Comparison of ENCODE assay signal across 12 cellular contexts in genomic region chr3:3201584-3201983, GRCh38. TPM values are rescaled to one million over a fixed set of nuclear protein-coding genes. Genes with fewer than 3 reads are reported as not detected.
A peak's percentile ranks its signal among the peaks of the same experiment; 100 is the strongest.
DNase-seq lines count a peak whose midpoint lies in the region; ATAC-seq lines count a peak whose summit lies in the region.
"Had no signal": no experiment of that assay in that cellular context is flagged by ENCODE, and none has a peak within 500 bp of the region (broad histone marks: within the 10 kb centered on the region; RNA-seq: fewer than 3 reads in every experiment).

No MANE protein-coding gene starts in this region.

- no peaks in the 10 kb centered on the region for H3K9me3 Mint-ChIP-seq in activated CD8-positive, alpha-beta memory T cell treated with anti-CD3 and anti-CD28 coated beads, Interleukin-2, amount 10 ng/mL, durations not matched to agents 7 days and 5 days (ENCODE audit: low read depth)
- H3K9me3 Mint-ChIP-seq: neural crest cell had no signal

- no peak for DNase-seq in activated CD8-positive, alpha-beta memory T cell treated with anti-CD3 and anti-CD28 coated beads, Interleukin-2, amount 10 ng/mL, durations not matched to agents 7 days and 5 days
- no peak for DNase-seq in activated CD8-positive, alpha-beta memory T cell treated with anti-CD3 and anti-CD28 coated beads, Interleukin-2, amount 50 U/mL, for 48 hours
- no peak for DNase-seq in stimulated activated naive CD8-positive, alpha-beta T cell treated with anti-CD3 and anti-CD28 coated beads, Interleukin-15, Interleukin-2, amounts not matched to agents 100 U/mL and 50 U/mL, for 24 hours
- no peak for DNase-seq in NCI-H2227 treated with DMSO at 0.1 percent for 48 hours (lab: John Stamatoyannopoulos, UW)
- DNase-seq in NCI-H146 treated with DMSO at 0.1 percent for 48 hours (lab: John Stamatoyannopoulos, UW; ENCODE audit: unreplicated experiment): no peak
- no peak for DNase-seq in MV-4-11 (lab: John Stamatoyannopoulos, UW)
- DNase-seq: NCI-H524; stimulated activated CD4-positive, alpha-beta T cell treated with anti-CD3 and anti-CD28 coated beads, Interleukin-2, amount 100 ng/mL, for 48 hours; upper lobe of left lung had no signal

- CTCF ChIA-PET in activated CD8-positive, alpha-beta memory T cell treated with anti-CD3 and anti-CD28 coated beads, Interleukin-2, amount 10 ng/mL, durations not matched to agents 7 days and 5 days (lab: Charles Lee): interaction anchor here (0.7 to 3.3 kb wide), 6 partner anchors 10 to 1070 kb away, joined by 3 to 26 read pairs (median 5); no protein-coding TSS in a partner anchor

- no peaks in the 10 kb centered on the region for H3K36me3 Mint-ChIP-seq in activated CD8-positive, alpha-beta memory T cell treated with anti-CD3 and anti-CD28 coated beads, Interleukin-2, amount 10 ng/mL, durations not matched to agents 7 days and 5 days

- ATAC-seq in activated CD8-positive, alpha-beta memory T cell treated with anti-CD3 and anti-CD28 coated beads, Interleukin-2, amount 10 ng/mL, durations not matched to agents 7 days and 5 days: peak; percentile 82
- peak; percentile 94 for ATAC-seq in HG02588 (IDR thresholded peaks at IDR 0.05; ENCODE audit: unreplicated experiment)
- ATAC-seq in HG03442 (IDR thresholded peaks at IDR 0.05; ENCODE audit: unreplicated experiment): peak; percentile 97
- ATAC-seq in stimulated activated naive CD8-positive, alpha-beta T cell treated with anti-CD3 and anti-CD28 coated beads, Interleukin-15, Interleukin-2, amounts not matched to agents 100 U/mL and 50 U/mL, for 24 hours: peak; percentile 50

- H3K27me3 Mint-ChIP-seq in activated CD8-positive, alpha-beta memory T cell treated with anti-CD3 and anti-CD28 coated beads, Interleukin-2, amount 10 ng/mL, durations not matched to agents 7 days and 5 days: peaks cover 2% of the 10 kb centered on the region

- H3K27ac Mint-ChIP-seq in activated CD8-positive, alpha-beta memory T cell treated with anti-CD3 and anti-CD28 coated beads, Interleukin-2, amount 10 ng/mL, durations not matched to agents 7 days and 5 days: no peak overlapping the region

- H3K4me1 Mint-ChIP-seq in activated CD8-positive, alpha-beta memory T cell treated with anti-CD3 and anti-CD28 coated beads, Interleukin-2, amount 10 ng/mL, durations not matched to agents 7 days and 5 days: peaks cover 17% of the 10 kb centered on the region
- H3K4me1 Mint-ChIP-seq: neural crest cell had no signal

- no peak overlapping the region for H3K4me3 Mint-ChIP-seq in activated CD8-positive, alpha-beta memory T cell treated with anti-CD3 and anti-CD28 coated beads, Interleukin-2, amount 10 ng/mL, durations not matched to agents 7 days and 5 days
- H3K4me3 Mint-ChIP-seq: neural crest cell had no signal

RNA-seq across cellular contexts. Expression of gene CRBN, which starts 22.1 kb away (rescaled TPM):
- total RNA-seq in activated CD8-positive, alpha-beta memory T cell treated with anti-CD3 and anti-CD28 coated beads, Interleukin-2, amount 10 ng/mL, durations not matched to agents 7 days and 5 days: 10 to 100 TPM; 39.8 to 42.5 TPM
